2 cellular contexts compared by ENCODE assay signal in genomic region chr10:14008648-14009072, GRCh38.
TF ChIP-seq lines count a peak whose summit lies in the region.

No MANE protein-coding gene starts in this region.

TF ChIP-seq in A549, 52 proteins besides CTCF, POLR2A, EP300 and RAD21 (continued from another document):
- TF ChIP-seq ATOH8 (CRISPR knock-in tag; IDR thresholded peaks at IDR 0.05; ENCODE audit: low read depth) (no peak), ZC3H11A (IDR thresholded peaks at IDR 0.05) (no peak), SMC3 (IDR thresholded peaks at IDR 0.05) (no peak), EHF (CRISPR knock-in tag; IDR thresholded peaks at IDR 0.05) (no peak), NR3C1 (IDR thresholded peaks at IDR 0.05) (no peak)

TF ChIP-seq in GM23338, 12 proteins besides CTCF, POLR2A, EP300 and RAD21 (continued from another document):
- no peak for TF ChIP-seq REST (IDR thresholded peaks at IDR 0.05; ENCODE audit: unreplicated experiment)
- TF ChIP-seq JUNB (IDR thresholded peaks at IDR 0.05; ENCODE audit: unreplicated experiment): no peak
- TF ChIP-seq CREB1 (CRISPR knock-in tag; IDR thresholded peaks at IDR 0.05; ENCODE audit: low read depth): no peak
- TF ChIP-seq ZNF114 (CRISPR knock-in tag; IDR thresholded peaks at IDR 0.05): no peak
